23 cellular contexts compared by ENCODE assay signal in the genomic region with DNA sequence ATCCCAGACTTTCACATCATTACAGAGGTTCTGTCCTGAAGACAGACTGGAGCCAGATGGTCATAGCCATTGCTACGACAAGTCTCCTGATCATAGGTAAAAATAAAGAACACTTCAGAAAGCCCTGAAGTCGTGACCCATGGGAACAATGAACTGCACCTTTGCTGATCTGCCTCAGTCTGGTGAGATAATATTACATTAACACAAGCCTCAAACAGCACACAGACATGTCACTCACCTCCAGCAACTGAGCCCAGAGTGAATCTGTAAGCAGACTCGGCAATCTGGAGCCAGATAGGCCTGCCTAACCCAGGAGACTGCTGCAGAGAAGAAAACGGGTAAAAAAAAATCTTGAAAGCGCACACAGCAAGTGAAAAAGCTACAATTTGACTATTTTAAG.
DNase-seq lines count a peak whose midpoint lies in the region; ATAC-seq, FAIRE-seq and TF ChIP-seq lines count a peak whose summit lies in the region.
"Had no signal": no experiment of that assay in that cellular context is flagged by ENCODE, and none has a peak within 500 bp of the region (broad histone marks: within the 10 kb centered on the region; RNA-seq: fewer than 3 reads in every experiment).

No MANE protein-coding gene starts in this region.

- TF ChIP-seq CTCF in neural cell (IDR thresholded peaks at IDR 0.05; ENCODE audit: poor library complexity, severe bottlenecking) (no peak), pancreas (IDR thresholded peaks at IDR 0.05) (no peak)

- peak overlapping the region; percentile 46 for H3K9ac ChIP-seq in neural cell (ENCODE audit: low read length)

- H3K27ac ChIP-seq in neural cell (ENCODE audit: low read length) (peak overlapping the region; percentile 73), pancreas (no peak overlapping the region)
- H3K27ac ChIP-seq: ascending aorta, prostate gland, tibial nerve had no signal

- H3K4me3 ChIP-seq in neural cell (ENCODE audit: low read length) (peak overlapping the region; percentile 20), pancreas (no peak overlapping the region)
- H3K4me3 ChIP-seq: ascending aorta, HAP-1, prostate gland, smooth muscle cell, tibial nerve had no signal

- H3K27me3 ChIP-seq in neural cell (ENCODE audit: insufficient read depth, low read depth, low read length) = no peaks in the 10 kb centered on the region
- no peaks in the 10 kb centered on the region for H3K27me3 ChIP-seq in pancreas
- H3K27me3 ChIP-seq: ascending aorta, tibial nerve had no signal

- ATAC-seq in GM18868 (IDR thresholded peaks at IDR 0.05; ENCODE audit: unreplicated experiment) (no peak), pancreas (no peak)

- no peak for TF ChIP-seq RAD21 in neural cell (conservative IDR thresholded peaks at IDR 0.05)

- H3K79me2 ChIP-seq in neural cell (replicated peaks; ENCODE audit: insufficient read depth, low read length) = no peaks in the 10 kb centered on the region

- H3K9me3 ChIP-seq in neural cell (ENCODE audit: low read length) = no peaks in the 10 kb centered on the region
- H3K9me3 ChIP-seq in pancreas = no peaks in the 10 kb centered on the region
- H3K9me3 ChIP-seq: ascending aorta, HAP-1, prostate gland, tibial nerve had no signal

- H3K36me3 ChIP-seq in neural cell (ENCODE audit: insufficient read depth, low read length) = no peaks in the 10 kb centered on the region
- no peaks in the 10 kb centered on the region for H3K36me3 ChIP-seq in pancreas
- H3K36me3 ChIP-seq: prostate gland had no signal

- no peak overlapping the region for H2AFZ ChIP-seq in neural cell (ENCODE audit: low read depth, low read length)

- peak; percentile 32 for DNase-seq in DMS 273 treated with DMSO at 0.1 percent for 48 hours (lab: John Stamatoyannopoulos, UW)
- peak; percentile 51 for DNase-seq in NCI-H1436 (lab: John Stamatoyannopoulos, UW)
- peak; percentile 5 for DNase-seq in RPMI8226
- no peak for DNase-seq in A172 (ENCODE audit: low spot score)
- DNase-seq in pancreas = no peak
- DNase-seq: activated CD4-positive, CD25-positive, alpha-beta regulatory T cell treated with anti-CD3 and anti-CD28 coated beads, Interleukin-2, amount 50 U/mL, for 72 hours; CD4-positive, alpha-beta T cell; DMS79; endodermal cell; Karpas-422; NCI-H1105; NCI-H226; nephron progenitor cell; stimulated activated CD4-positive, alpha-beta T cell treated with anti-CD3 and anti-CD28 coated beads, Interleukin-2, amount 100 ng/mL, for 48 hours; stimulated activated naive CD4-positive, alpha-beta T cell treated with Interleukin-2 at 50 U/mL for 16 hours; T1000 had no signal

- peak overlapping the region; percentile 43 for H3K4me2 ChIP-seq in neural cell (ENCODE audit: low read length)
- H3K4me2 ChIP-seq: smooth muscle cell had no signal

- intact Hi-C loops in pancreas (cut with DNase I) = loop anchor here in 2 of 3 donors (5.0 to 10.0 kb wide), 2 partner anchors 290 to 292 kb away; a partner anchor contains a TSS

- peak; percentile 59 for TF ChIP-seq EP300 in neural cell (conservative IDR thresholded peaks at IDR 0.05; ENCODE audit: poor library complexity, severe bottlenecking)

- WGBS in pancreas, 2 donors = 88 to 89% methylated on average over 5 of the region's 5 CpGs

- no peaks in the 10 kb centered on the region for H3F3A ChIP-seq in neural cell (ENCODE audit: insufficient read depth, low read length, poor library complexity, severe bottlenecking)

- H3K9me2 ChIP-seq in neural cell (ENCODE audit: insufficient read depth, low read length) = no peaks in the 10 kb centered on the region

- no peaks in the 10 kb centered on the region for H4K20me1 ChIP-seq in neural cell (ENCODE audit: insufficient read depth)

- no peaks in the 10 kb centered on the region for H3K4me1 ChIP-seq in pancreas
- H3K4me1 ChIP-seq: ascending aorta, tibial nerve had no signal

- FAIRE-seq in pancreas (lab: Jason Lieb, UNC) = no peak

TF ChIP-seq in neural cell, 6 proteins besides CTCF, POLR2A, EP300 and RAD21:
- TF ChIP-seq MXI1 (conservative IDR thresholded peaks at IDR 0.05; ENCODE audit: poor library complexity, severe bottlenecking) (no peak), SMC3 (conservative IDR thresholded peaks at IDR 0.05; ENCODE audit: poor library complexity) (peak; percentile 30), POLR2AphosphoS5 (IDR thresholded peaks at IDR 0.05) (peak; percentile 77), TAF1 (IDR thresholded peaks at IDR 0.05; ENCODE audit: low read depth) (no peak)

Comparison
In these comparisons a context has a peak if more than half of its experiments do, and no peak if none do; other contexts are left out.
1. DNase-seq: peak in DMS 273 treated with DMSO at 0.1 percent for 48 hours (single experiment), NCI-H1436 (single experiment) and RPMI8226 (single experiment); none in A172 (single experiment) and pancreas (0 of 6).